Comparison of ENCODE assay signal across 8 cellular contexts in genomic region chr10:27503498-27504006, GRCh38. TPM values are rescaled to one million over a fixed set of nuclear protein-coding genes. Genes with fewer than 3 reads are reported as not detected.
DNase-seq lines count a peak whose midpoint lies in the region; ATAC-seq and TF ChIP-seq lines count a peak whose summit lies in the region.

No MANE protein-coding gene starts in this region.

- WGBS in body of pancreas, 2 donors, result 39 to 44% methylated on average over 4 of the region's 4 CpGs
- WGBS in mesendoderm (ENCODE audit: extremely low coverage, insufficient coverage, low lambda C conversion rate), result no CpG with 5 or more reads among the region's 4 CpGs

- H3K4me3 ChIP-seq in right atrium auricular region, result peak overlapping the region; percentile 73 to 95
- H3K4me3 ChIP-seq in body of pancreas, result no peak overlapping the region
- no peak overlapping the region for H3K4me3 ChIP-seq in mesendoderm (ENCODE audit: low read length)
- H3K4me3 ChIP-seq in uterus, result peak overlapping the region; percentile 68 to 84

- no peak overlapping the region for H2BK15ac ChIP-seq in mesendoderm (replicated peaks; ENCODE audit: low read depth)

- no peak overlapping the region for H3K23ac ChIP-seq in mesendoderm (ENCODE audit: low read length)

- no peak overlapping the region for H4K8ac ChIP-seq in mesendoderm (ENCODE audit: low read depth, low read length)

- H3K36me3 ChIP-seq in right atrium auricular region (no peaks in the 10 kb centered on the region), body of pancreas (replicated peaks in 1 of 2; ENCODE audit: insufficient read depth in 1 of 2, low read depth in 2 of 2) (no peaks in the 10 kb centered on the region), mesendoderm (ENCODE audit: control insufficient read depth, insufficient read depth, low read length) (no peaks in the 10 kb centered on the region), uterus (no peaks in the 10 kb centered on the region)

- H3K9ac ChIP-seq in mesendoderm (ENCODE audit: low read length), result peak overlapping the region; percentile 39

- peak overlapping the region; percentile 20 for H3K4me2 ChIP-seq in mesendoderm (ENCODE audit: low read length)

- no peak overlapping the region for H2AK5ac ChIP-seq in mesendoderm (ENCODE audit: low read length)

- H3K4ac ChIP-seq in mesendoderm (ENCODE audit: low read depth, low read length), result no peak overlapping the region

- no peak overlapping the region for H2BK5ac ChIP-seq in mesendoderm (ENCODE audit: low read length)

- ATAC-seq in left cardiac atrium (no peak), body of pancreas (no peak)

- H4K5ac ChIP-seq in mesendoderm (ENCODE audit: low read length), result no peak overlapping the region

- H3K9me3 ChIP-seq in right atrium auricular region (no peaks in the 10 kb centered on the region), body of pancreas (no peaks in the 10 kb centered on the region), uterus (no peaks in the 10 kb centered on the region)

- TF ChIP-seq POLR2A in body of pancreas (IDR thresholded peaks at IDR 0.05) (no peak), uterus (IDR thresholded peaks at IDR 0.05) (no peak)

- no peaks in the 10 kb centered on the region for H3K79me1 ChIP-seq in mesendoderm (ENCODE audit: low read length)

- H3K56ac ChIP-seq in mesendoderm (ENCODE audit: low read length), result peak overlapping the region; percentile 42

- H3K27ac ChIP-seq in right atrium auricular region, result peak overlapping the region; percentile 87 to 92
- peak overlapping the region; percentile 85 to 95 (median 92) for H3K27ac ChIP-seq in body of pancreas
- H3K27ac ChIP-seq in mesendoderm (ENCODE audit: low read depth, low read length), result no peak overlapping the region
- H3K27ac ChIP-seq in uterus, result peak overlapping the region; percentile 73 to 90

- TF ChIP-seq CTCF in right atrium auricular region (IDR thresholded peaks at IDR 0.05) (no peak), body of pancreas (IDR thresholded peaks at IDR 0.05) (no peak), uterus (IDR thresholded peaks at IDR 0.05) (no peak)

- H3K79me2 ChIP-seq in mesendoderm (ENCODE audit: control insufficient read depth, insufficient read depth, low read length), result peaks cover 32% of the 10 kb centered on the region

- peaks cover 0 to 28% of the 10 kb centered on the region in 2 donors for H3K4me1 ChIP-seq in right atrium auricular region
- H3K4me1 ChIP-seq in body of pancreas, result peaks cover 29% of the 10 kb centered on the region
- H3K4me1 ChIP-seq in mesendoderm (ENCODE audit: control insufficient read depth, low read depth, low read length), result no peaks in the 10 kb centered on the region
- no peaks in the 10 kb centered on the region for H3K4me1 ChIP-seq in uterus

- no peak overlapping the region for H3K18ac ChIP-seq in mesendoderm (ENCODE audit: low read length)

- intact Hi-C loops in left cardiac atrium (cut with DNase I), result no loop called here
- intact Hi-C loops in body of pancreas (cut with DNase I), result no loop called here
- intact Hi-C loops in uterus (cut with DNase I; ENCODE audit: low total_unique reads), result no loop called here

- DNase-seq in right atrium auricular region (ENCODE audit: low spot score), result no peak
- no peak for DNase-seq in left cardiac atrium
- no peak for DNase-seq in body of pancreas
- DNase-seq in mesendoderm, result no peak
- no peak for DNase-seq in uterus
- no peak for DNase-seq in NCI-H510A (lab: John Stamatoyannopoulos, UW)
- DNase-seq in effector CD8-positive, alpha-beta T cell (lab: John Stamatoyannopoulos, UW), result no peak
- no peak for DNase-seq in GM19238 (ENCODE audit: insufficient read length, low spot score)

- H3K27me3 ChIP-seq in right atrium auricular region, result no peaks in the 10 kb centered on the region
- H3K27me3 ChIP-seq in body of pancreas, result no peaks in the 10 kb centered on the region
- no peaks in the 10 kb centered on the region for H3K27me3 ChIP-seq in mesendoderm (ENCODE audit: insufficient read depth, low read length, poor library complexity)
- H3K27me3 ChIP-seq in uterus, result no peaks in the 10 kb centered on the region

- no peak overlapping the region for H2BK120ac ChIP-seq in mesendoderm (ENCODE audit: low read depth, low read length)

RNA-seq across cellular contexts. Expression of gene RAB18, which starts 0.6 kb away (rescaled TPM):
- total RNA-seq in right atrium auricular region, result 10 to 100 TPM; 31.1 to 50.4 TPM
- 100 to 1,000 TPM in 1 of 2 donors, 10 to 100 TPM in 1; 92.8 to 127 TPM for total RNA-seq in left cardiac atrium
- 10 to 100 TPM; 18.2 to 19.8 TPM for total RNA-seq in body of pancreas
- polyA plus RNA-seq in mesendoderm (2013, experiment 1 of 2), result 84.1 TPM
- 82.3 TPM for polyA plus RNA-seq in mesendoderm (2013, experiment 2 of 2)
- 10 to 100 TPM; 20.6 to 94.4 (median 48.2) TPM for total RNA-seq in uterus

Comparison
In these comparisons a context has a peak if more than half of its experiments do, and no peak if none do; other contexts are left out.
1. H3K4me3 ChIP-seq: peak in right atrium auricular region (2 of 2) and uterus (2 of 2); none in body of pancreas (0 of 2) and mesendoderm (single experiment).